In genomic region chr17:47983492-47984223, GRCh38 we compare ENCODE assay signal across 1 cellular context.
TF ChIP-seq lines count a peak whose summit lies in the region.

No MANE protein-coding gene starts in this region.

TF ChIP-seq in H1, 55 proteins besides CTCF, POLR2A, EP300 and RAD21:
- TF ChIP-seq E2F6 (IDR thresholded peaks at IDR 0.05) (no peak), ASH2L (IDR thresholded peaks at IDR 0.05; ENCODE audit: low read length) (no peak), CHD2 (IDR thresholded peaks at IDR 0.05; ENCODE audit: low read length) (no peak), POLR2AphosphoS5 (IDR thresholded peaks at IDR 0.05; ENCODE audit: low read depth, low read length) (no peak), SUZ12 (IDR thresholded peaks at IDR 0.05; ENCODE audit: low read length) (no peak), POU5F1 (IDR thresholded peaks at IDR 0.05; ENCODE audit: low read depth, low read length) (no peak), JUND (IDR thresholded peaks at IDR 0.05; ENCODE audit: low read length) (no peak), NANOG (IDR thresholded peaks at IDR 0.05; ENCODE audit: insufficient read depth, low read depth, low read length, poor library complexity, severe bottlenecking) (no peak), HDAC2 (IDR thresholded peaks at IDR 0.05; ENCODE audit: borderline replicate concordance in 1 of 2, low read depth in 2 of 2, low read length in 2 of 2) (no peak), CTBP2 (IDR thresholded peaks at IDR 0.05; ENCODE audit: borderline replicate concordance, insufficient read depth, insufficient read length, low read length) (no peak), BRCA1 (IDR thresholded peaks at IDR 0.05; ENCODE audit: low read depth, low read length) (no peak), TAF1 (IDR thresholded peaks at IDR 0.05; ENCODE audit: low read depth, low read length) (no peak), RNF2 (IDR thresholded peaks at IDR 0.05; ENCODE audit: borderline replicate concordance, low read depth, low read length, missing control alignments, poor library complexity, severe bottlenecking) (no peak), TEAD4 (IDR thresholded peaks at IDR 0.05; ENCODE audit: low read depth, low read length) (no peak), YY1 (IDR thresholded peaks at IDR 0.05; ENCODE audit: low read depth, low read length) (no peak), JUN (IDR thresholded peaks at IDR 0.05; ENCODE audit: low read depth, low read length) (no peak)
- TF ChIP-seq, protein P1, sequence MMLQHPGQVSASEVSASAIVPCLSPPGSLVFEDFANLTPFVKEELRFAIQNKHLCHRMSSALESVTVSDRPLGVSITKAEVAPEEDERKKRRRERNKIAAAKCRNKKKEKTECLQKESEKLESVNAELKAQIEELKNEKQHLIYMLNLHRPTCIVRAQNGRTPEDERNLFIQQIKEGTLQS (IDR thresholded peaks at IDR 0.05; ENCODE audit: insufficient read depth, low read depth, low read length): no peak
